22 cellular contexts compared by ENCODE assay signal in the genomic region with DNA sequence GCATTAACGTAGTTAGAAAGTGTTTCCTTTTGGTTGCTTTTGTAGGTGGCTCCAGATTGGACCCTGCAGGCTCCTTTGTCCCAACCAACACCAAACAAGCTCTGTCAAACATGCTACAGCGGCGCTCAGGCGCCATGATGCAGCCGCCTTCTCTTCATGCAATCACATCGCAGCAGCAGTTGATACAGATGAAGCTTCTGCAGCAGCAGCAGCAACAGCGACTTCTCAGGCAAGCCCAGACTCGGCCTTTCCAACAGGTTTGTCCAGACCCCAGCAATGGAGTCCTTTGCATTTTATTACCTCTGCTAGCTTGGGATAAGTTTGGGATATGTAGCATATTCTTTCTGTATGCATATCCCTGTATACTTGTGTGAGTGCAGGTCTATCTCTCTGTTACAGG. TPM values are rescaled to one million over a fixed set of nuclear protein-coding genes. Genes with fewer than 3 reads are reported as not detected.
"Had no signal": no experiment of that assay in that cellular context is flagged by ENCODE, and none has a peak within 500 bp of the region (broad histone marks: within the 10 kb centered on the region; RNA-seq: fewer than 3 reads in every experiment).

No MANE protein-coding gene starts in this region.

- H3K9me3 ChIP-seq: gastrocnemius medialis, right lobe of liver, stomach had no signal

- H3K4me1 Mint-ChIP-seq: activated naive CD8-positive, alpha-beta T cell treated with anti-CD3 and anti-CD28 coated beads for 36 hours; immature natural killer cell; stimulated activated effector memory CD8-positive, alpha-beta T cell treated with anti-CD3 and anti-CD28 coated beads, Interleukin-12 subunit alpha, Interleukin-12 subunit beta, amount 100 ng/mL, for 72 hours had no signal

- H3K27me3 Mint-ChIP-seq: type B pancreatic cell had no signal

- H3K36me3 Mint-ChIP-seq: immature natural killer cell; naive thymus-derived CD8-positive, alpha-beta T cell; stimulated activated effector memory CD8-positive, alpha-beta T cell treated with anti-CD3 and anti-CD28 coated beads, Interleukin-12 subunit alpha, Interleukin-12 subunit beta, amount 100 ng/mL, for 72 hours had no signal

- H3K27me3 ChIP-seq: gastrocnemius medialis, right lobe of liver, stomach had no signal

- H3K4me3 Mint-ChIP-seq: activated naive CD8-positive, alpha-beta T cell treated with anti-CD3 and anti-CD28 coated beads for 36 hours; activated T-helper 1 cell treated with anti-CD3 and anti-CD28 coated beads, Interleukin-12 subunit alpha, Interleukin-12 subunit beta, Interleukin-2, Interleukin-4 antibody, amounts not matched to agents 30 ng/mL and 10 ng/mL and 1 ng/mL, durations not matched to agents 14 hours and 24 hours and 36 hours; immature natural killer cell; naive thymus-derived CD8-positive, alpha-beta T cell; stimulated activated effector memory CD8-positive, alpha-beta T cell treated with anti-CD3 and anti-CD28 coated beads, Interleukin-12 subunit alpha, Interleukin-12 subunit beta, amount 100 ng/mL, for 72 hours; type B pancreatic cell had no signal

- DNase-seq: activated CD4-positive, alpha-beta T cell treated with anti-CD3 and anti-CD28 coated beads for 1 hour; activated naive CD8-positive, alpha-beta T cell treated with anti-CD3 and anti-CD28 coated beads for 36 hours; activated T-cell treated with anti-CD3 and anti-CD28 coated beads for 4 hours; amygdala; dermis blood vessel endothelial cell; gastrocnemius medialis; head of caudate nucleus; immature natural killer cell; mesenchymal stem cell; naive thymus-derived CD8-positive, alpha-beta T cell; right lobe of liver; small intestine; stimulated activated CD4-positive, alpha-beta T cell treated with anti-CD3 and anti-CD28 coated beads, Interleukin-4, amount 100 ng/mL, for 24 hours; stomach; T-helper 2 cell had no signal

- H3K27ac ChIP-seq: gastrocnemius medialis, right lobe of liver, stomach, VCaP had no signal

- H3K36me3 ChIP-seq: gastrocnemius medialis, right lobe of liver, stomach had no signal

- H3K4me3 ChIP-seq: gastrocnemius medialis, right lobe of liver, stomach had no signal

- H3K4me1 ChIP-seq: gastrocnemius medialis, right lobe of liver, stomach had no signal

- ATAC-seq: gastrocnemius medialis; naive thymus-derived CD8-positive, alpha-beta T cell; right lobe of liver; stimulated activated effector memory CD8-positive, alpha-beta T cell treated with anti-CD3 and anti-CD28 coated beads, Interleukin-12 subunit alpha, Interleukin-12 subunit beta, amount 100 ng/mL, for 72 hours had no signal

- H3K9me3 Mint-ChIP-seq: activated naive CD8-positive, alpha-beta T cell treated with anti-CD3 and anti-CD28 coated beads for 36 hours; activated T-helper 1 cell treated with anti-CD3 and anti-CD28 coated beads, Interleukin-12 subunit alpha, Interleukin-12 subunit beta, Interleukin-2, Interleukin-4 antibody, amounts not matched to agents 30 ng/mL and 10 ng/mL and 1 ng/mL, durations not matched to agents 14 hours and 24 hours and 36 hours; naive thymus-derived CD8-positive, alpha-beta T cell; stimulated activated effector memory CD8-positive, alpha-beta T cell treated with anti-CD3 and anti-CD28 coated beads, Interleukin-12 subunit alpha, Interleukin-12 subunit beta, amount 100 ng/mL, for 72 hours; type B pancreatic cell had no signal

- H3K27ac Mint-ChIP-seq: activated naive CD8-positive, alpha-beta T cell treated with anti-CD3 and anti-CD28 coated beads for 36 hours; activated T-helper 1 cell treated with anti-CD3 and anti-CD28 coated beads, Interleukin-12 subunit alpha, Interleukin-12 subunit beta, Interleukin-2, Interleukin-4 antibody, amounts not matched to agents 30 ng/mL and 10 ng/mL and 1 ng/mL, durations not matched to agents 14 hours and 24 hours and 36 hours; immature natural killer cell; naive thymus-derived CD8-positive, alpha-beta T cell; stimulated activated effector memory CD8-positive, alpha-beta T cell treated with anti-CD3 and anti-CD28 coated beads, Interleukin-12 subunit alpha, Interleukin-12 subunit beta, amount 100 ng/mL, for 72 hours; type B pancreatic cell had no signal

RNA-seq across cellular contexts. Expression of gene P2RY12, which starts 10.1 kb away (rescaled TPM):
- total RNA-seq: activated naive CD8-positive, alpha-beta T cell treated with anti-CD3 and anti-CD28 coated beads for 36 hours; activated T-helper 1 cell treated with anti-CD3 and anti-CD28 coated beads, Interleukin-12 subunit alpha, Interleukin-12 subunit beta, Interleukin-2, Interleukin-4 antibody, amounts not matched to agents 30 ng/mL and 10 ng/mL and 1 ng/mL, durations not matched to agents 14 hours and 24 hours and 36 hours; dermis blood vessel endothelial cell; epithelial cell of proximal tubule; naive thymus-derived CD8-positive, alpha-beta T cell; osteocyte; pulmonary artery endothelial cell had no signal
- polyA plus RNA-seq: naive thymus-derived CD8-positive, alpha-beta T cell had no signal
